In genomic region chr21:36661511-36662309, GRCh38 we compare ENCODE assay signal across 10 cellular contexts. TPM values are rescaled to one million over a fixed set of nuclear protein-coding genes. Genes with fewer than 3 reads are reported as not detected.
DNase-seq lines count a peak whose midpoint lies in the region; ATAC-seq and TF ChIP-seq lines count a peak whose summit lies in the region.
"Had no signal": no experiment of that assay in that cellular context is flagged by ENCODE, and none has a peak within 500 bp of the region (broad histone marks: within the 10 kb centered on the region; RNA-seq: fewer than 3 reads in every experiment).

No MANE protein-coding gene starts in this region.

- no peak overlapping the region for H3K4me3 ChIP-seq in WI38 (ENCODE audit: low read depth, low read length)
- no peak overlapping the region for H3K4me3 ChIP-seq in CD8-positive, alpha-beta T cell (ENCODE audit: low read depth, low read length)
- H3K4me3 ChIP-seq: SK-N-MC, spleen had no signal

- peaks cover 0 to 5% (median 0%) of the 10 kb centered on the region in 9 donors for H3K9me3 Mint-ChIP-seq in naive thymus-derived CD8-positive, alpha-beta T cell
- H3K9me3 Mint-ChIP-seq in CD8-positive, alpha-beta T cell = no peaks in the 10 kb centered on the region

- CTCF ChIA-PET in CD8-positive, alpha-beta T cell (lab: Charles Lee) = interaction anchor here (0.6 kb wide), 1 partner anchor 1161 kb away, joined by 3 read pairs; no protein-coding TSS in a partner anchor

- ATAC-seq in GM21529 (IDR thresholded peaks at IDR 0.05; ENCODE audit: unreplicated experiment) = no peak
- ATAC-seq in naive thymus-derived CD8-positive, alpha-beta T cell = no peak
- ATAC-seq in GM18502 (IDR thresholded peaks at IDR 0.05; ENCODE audit: poor library complexity, unreplicated experiment) = no peak
- no peak for ATAC-seq in CD8-positive, alpha-beta T cell

- POLR2A ChIA-PET in naive thymus-derived CD8-positive, alpha-beta T cell (lab: Charles Lee) = no interaction called here
- POLR2A ChIA-PET in CD8-positive, alpha-beta T cell (lab: Charles Lee) = no interaction called here

- H3K4me1 Mint-ChIP-seq in naive thymus-derived CD8-positive, alpha-beta T cell = no peaks in the 10 kb centered on the region
- H3K4me1 Mint-ChIP-seq in CD8-positive, alpha-beta T cell (ENCODE audit: low read depth) = no peaks in the 10 kb centered on the region

- no peaks in the 10 kb centered on the region for H3K36me3 Mint-ChIP-seq in naive thymus-derived CD8-positive, alpha-beta T cell
- no peaks in the 10 kb centered on the region for H3K36me3 Mint-ChIP-seq in CD8-positive, alpha-beta T cell

- no peaks in the 10 kb centered on the region for H3K4me1 ChIP-seq in CD8-positive, alpha-beta T cell (ENCODE audit: insufficient read depth, low read length)
- H3K4me1 ChIP-seq: spleen had no signal

- H3K27me3 ChIP-seq in CD8-positive, alpha-beta T cell (ENCODE audit: insufficient read depth, low read length) = no peaks in the 10 kb centered on the region

- H3K36me3 ChIP-seq in CD8-positive, alpha-beta T cell (ENCODE audit: insufficient read depth, low read length) = no peaks in the 10 kb centered on the region
- H3K36me3 ChIP-seq: spleen had no signal

- H3K27ac Mint-ChIP-seq in naive thymus-derived CD8-positive, alpha-beta T cell = no peak overlapping the region
- no peak overlapping the region for H3K27ac Mint-ChIP-seq in CD8-positive, alpha-beta T cell

- no peak overlapping the region for H3K27ac ChIP-seq in C4-2B
- H3K27ac ChIP-seq in CD8-positive, alpha-beta T cell (ENCODE audit: low read depth, low read length) = no peak overlapping the region
- H3K27ac ChIP-seq: SK-N-MC, spleen had no signal

- intact Hi-C loops in CD8-positive, alpha-beta T cell (cut with DNase I, micrococcal nuclease) = no loop called here

- H3K27me3 Mint-ChIP-seq in naive thymus-derived CD8-positive, alpha-beta T cell = peaks cover 21 to 52% (median 41%) of the 10 kb centered on the region in 5 donors
- peaks cover 35% of the 10 kb centered on the region for H3K27me3 Mint-ChIP-seq in CD8-positive, alpha-beta T cell (ENCODE audit: low read depth)

- TF ChIP-seq CTCF in C4-2B (conservative IDR thresholded peaks at IDR 0.05) (peak; percentile 82), WI38 (IDR thresholded peaks at IDR 0.05; ENCODE audit: low read depth, low read length) (peak; percentile 41)
- TF ChIP-seq CTCF in CD8-positive, alpha-beta T cell (IDR thresholded peaks at IDR 0.05) = no peak

- no peaks in the 10 kb centered on the region for H3K9me3 ChIP-seq in CD8-positive, alpha-beta T cell (ENCODE audit: low read length)
- H3K9me3 ChIP-seq: spleen had no signal

- no peak overlapping the region for H3K4me3 Mint-ChIP-seq in naive thymus-derived CD8-positive, alpha-beta T cell
- no peak overlapping the region for H3K4me3 Mint-ChIP-seq in CD8-positive, alpha-beta T cell

- DNase-seq in KBM-7 = peak; percentile 34
- peak; percentile 66 for DNase-seq in left kidney (ENCODE audit: low read depth, low spot score)
- no peak for DNase-seq in naive thymus-derived CD8-positive, alpha-beta T cell
- no peak for DNase-seq in CD8-positive, alpha-beta T cell
- DNase-seq: spleen had no signal

- in situ Hi-C loops in KBM-7 (cut with MboI; ENCODE audit: low pct_unique_long_range_greater_than_20kb, low sequenced_read_pairs) = no loop called here

RNA-seq across cellular contexts. Expression of gene SIM2, which starts 37.2 kb away (rescaled TPM):
- not detected for total RNA-seq in naive thymus-derived CD8-positive, alpha-beta T cell
- polyA plus RNA-seq in naive thymus-derived CD8-positive, alpha-beta T cell = under 1 TPM in 2 of 3 donors, not detected in 1; 0.03 to 0.04 TPM
- total RNA-seq in CD8-positive, alpha-beta T cell = not detected
- total RNA-seq: spleen had no signal
- polyA plus RNA-seq: spleen had no signal

Comparison
In these comparisons a context has a peak if more than half of its experiments do, and no peak if none do; other contexts are left out.
1. DNase-seq: peak in KBM-7 (single experiment) and left kidney (single experiment); none in naive thymus-derived CD8-positive, alpha-beta T cell (0 of 10) and CD8-positive, alpha-beta T cell (0 of 7).